ENCODE assay signal across 1 cellular context in the genomic region with DNA sequence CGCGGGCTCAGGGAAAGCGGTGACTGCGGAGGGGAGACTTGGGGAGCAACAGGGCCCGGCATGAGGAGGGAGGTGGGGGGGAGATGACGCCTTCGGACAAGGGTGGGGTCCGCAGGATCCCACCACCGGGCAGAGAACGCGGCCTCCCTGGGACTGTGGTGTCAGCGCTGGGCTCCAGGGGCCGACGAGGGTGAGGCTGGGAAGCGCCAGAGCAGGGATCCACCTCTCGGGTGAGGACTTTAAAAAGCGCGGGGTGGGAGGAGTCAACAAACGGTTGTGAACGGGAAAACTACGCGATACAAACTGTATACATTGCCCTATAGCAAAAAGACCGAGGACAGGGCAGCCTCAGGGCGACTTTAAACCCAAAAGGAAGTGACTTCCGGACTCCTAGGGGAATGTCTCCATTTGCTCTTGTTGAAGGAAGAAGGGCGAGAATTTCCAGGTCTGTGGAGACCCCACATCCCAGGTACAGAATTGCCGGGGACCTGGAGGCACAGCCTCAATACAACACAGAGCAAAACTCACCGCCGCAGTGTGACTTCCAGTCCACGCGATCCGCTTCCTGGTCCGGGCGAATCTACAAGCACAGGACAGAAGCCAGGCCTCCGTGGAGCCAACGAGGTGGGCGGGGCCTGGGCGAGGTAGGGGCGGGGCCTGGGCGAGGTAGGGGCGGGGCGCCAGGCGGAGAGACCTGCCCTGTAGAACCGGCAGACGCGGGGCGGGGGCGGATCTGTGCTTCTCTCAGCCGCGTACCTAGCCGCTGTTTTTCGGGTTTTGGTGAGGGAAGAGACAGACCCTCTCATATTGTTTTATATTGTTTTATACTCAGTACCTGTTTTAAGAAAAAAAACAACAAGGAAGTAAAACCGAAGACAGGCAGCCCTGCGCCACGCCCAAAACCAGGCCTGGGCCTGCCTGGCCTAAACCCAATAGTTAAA.
A peak's percentile ranks its signal among the peaks of the same experiment; 100 is the strongest.
TF ChIP-seq lines count a peak whose summit lies in the region.

A gene (minus strand): TSS at position 588 of the 941 bp plus-strand sequence. CDS start 5,555 bp downstream, outside the sequence.

TF ChIP-seq in HepG2, 621 proteins besides CTCF, POLR2A, EP300 and RAD21 (continued from another document and continues in another):
- TF ChIP-seq, protein P1, sequence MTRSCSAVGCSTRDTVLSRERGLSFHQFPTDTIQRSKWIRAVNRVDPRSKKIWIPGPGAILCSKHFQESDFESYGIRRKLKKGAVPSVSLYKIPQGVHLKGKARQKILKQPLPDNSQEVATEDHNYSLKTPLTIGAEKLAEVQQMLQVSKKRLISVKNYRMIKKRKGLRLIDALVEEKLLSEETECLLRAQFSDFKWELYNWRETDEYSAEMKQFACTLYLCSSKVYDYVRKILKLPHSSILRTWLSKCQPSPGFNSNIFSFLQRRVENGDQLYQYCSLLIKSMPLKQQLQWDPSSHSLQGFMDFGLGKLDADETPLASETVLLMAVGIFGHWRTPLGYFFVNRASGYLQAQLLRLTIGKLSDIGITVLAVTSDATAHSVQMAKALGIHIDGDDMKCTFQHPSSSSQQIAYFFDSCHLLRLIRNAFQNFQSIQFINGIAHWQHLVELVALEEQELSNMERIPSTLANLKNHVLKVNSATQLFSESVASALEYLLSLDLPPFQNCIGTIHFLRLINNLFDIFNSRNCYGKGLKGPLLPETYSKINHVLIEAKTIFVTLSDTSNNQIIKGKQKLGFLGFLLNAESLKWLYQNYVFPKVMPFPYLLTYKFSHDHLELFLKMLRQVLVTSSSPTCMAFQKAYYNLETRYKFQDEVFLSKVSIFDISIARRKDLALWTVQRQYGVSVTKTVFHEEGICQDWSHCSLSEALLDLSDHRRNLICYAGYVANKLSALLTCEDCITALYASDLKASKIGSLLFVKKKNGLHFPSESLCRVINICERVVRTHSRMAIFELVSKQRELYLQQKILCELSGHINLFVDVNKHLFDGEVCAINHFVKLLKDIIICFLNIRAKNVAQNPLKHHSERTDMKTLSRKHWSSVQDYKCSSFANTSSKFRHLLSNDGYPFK (CRISPR knock-in tag; IDR thresholded peaks at IDR 0.05; ENCODE audit: borderline replicate concordance): peak; percentile 32; the same call in 1 of the 2 replicates
- TF ChIP-seq SP1 (IDR thresholded peaks at IDR 0.05): no peak
- TF ChIP-seq SP1 (CRISPR knock-in tag; IDR thresholded peaks at IDR 0.05): peak; percentile 58; the same call in 1 of the 2 replicates
- TF ChIP-seq RBFOX2 (IDR thresholded peaks at IDR 0.05; ENCODE audit: low read depth, low read length): peak; percentile 40; the same call in 1 of the 2 replicates
- peak; percentile 28; the same call in 1 of the 2 replicates for TF ChIP-seq ZC3H4 (CRISPR knock-in tag; IDR thresholded peaks at IDR 0.05; ENCODE audit: borderline replicate concordance)
- TF ChIP-seq, protein P2, sequence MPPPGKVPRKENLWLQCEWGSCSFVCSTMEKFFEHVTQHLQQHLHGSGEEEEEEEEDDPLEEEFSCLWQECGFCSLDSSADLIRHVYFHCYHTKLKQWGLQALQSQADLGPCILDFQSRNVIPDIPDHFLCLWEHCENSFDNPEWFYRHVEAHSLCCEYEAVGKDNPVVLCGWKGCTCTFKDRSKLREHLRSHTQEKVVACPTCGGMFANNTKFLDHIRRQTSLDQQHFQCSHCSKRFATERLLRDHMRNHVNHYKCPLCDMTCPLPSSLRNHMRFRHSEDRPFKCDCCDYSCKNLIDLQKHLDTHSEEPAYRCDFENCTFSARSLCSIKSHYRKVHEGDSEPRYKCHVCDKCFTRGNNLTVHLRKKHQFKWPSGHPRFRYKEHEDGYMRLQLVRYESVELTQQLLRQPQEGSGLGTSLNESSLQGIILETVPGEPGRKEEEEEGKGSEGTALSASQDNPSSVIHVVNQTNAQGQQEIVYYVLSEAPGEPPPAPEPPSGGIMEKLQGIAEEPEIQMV (CRISPR knock-in tag; IDR thresholded peaks at IDR 0.05; ENCODE audit: low read depth): peak; percentile 25; the same call in 1 of the 2 replicates
- no peak for TF ChIP-seq ZFP62 (CRISPR knock-in tag; IDR thresholded peaks at IDR 0.05)
- TF ChIP-seq NONO (IDR thresholded peaks at IDR 0.05): no peak
- TF ChIP-seq NONO (CRISPR knock-in tag; conservative IDR thresholded peaks at IDR 0.05): no peak
- no peak for TF ChIP-seq FOXC1 (CRISPR knock-in tag; IDR thresholded peaks at IDR 0.05; ENCODE audit: borderline replicate concordance)
- TF ChIP-seq, protein P3, sequence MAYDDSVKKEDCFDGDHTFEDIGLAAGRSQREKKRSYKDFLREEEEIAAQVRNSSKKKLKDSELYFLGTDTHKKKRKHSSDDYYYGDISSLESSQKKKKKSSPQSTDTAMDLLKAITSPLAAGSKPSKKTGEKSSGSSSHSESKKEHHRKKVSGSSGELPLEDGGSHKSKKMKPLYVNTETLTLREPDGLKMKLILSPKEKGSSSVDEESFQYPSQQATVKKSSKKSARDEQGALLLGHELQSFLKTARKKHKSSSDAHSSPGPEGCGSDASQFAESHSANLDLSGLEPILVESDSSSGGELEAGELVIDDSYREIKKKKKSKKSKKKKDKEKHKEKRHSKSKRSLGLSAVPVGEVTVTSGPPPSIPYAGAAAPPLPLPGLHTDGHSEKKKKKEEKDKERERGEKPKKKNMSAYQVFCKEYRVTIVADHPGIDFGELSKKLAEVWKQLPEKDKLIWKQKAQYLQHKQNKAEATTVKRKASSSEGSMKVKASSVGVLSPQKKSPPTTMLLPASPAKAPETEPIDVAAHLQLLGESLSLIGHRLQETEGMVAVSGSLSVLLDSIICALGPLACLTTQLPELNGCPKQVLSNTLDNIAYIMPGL (CRISPR knock-in tag; IDR thresholded peaks at IDR 0.05; ENCODE audit: borderline replicate concordance in 1 of 2, low read depth in 1 of 2): peak in 1 of 2 experiments; percentile 22; a peak in 1 of 4 replicates
- TF ChIP-seq NFE2 (CRISPR knock-in tag; IDR thresholded peaks at IDR 0.05): no peak
- TF ChIP-seq, protein P4, sequence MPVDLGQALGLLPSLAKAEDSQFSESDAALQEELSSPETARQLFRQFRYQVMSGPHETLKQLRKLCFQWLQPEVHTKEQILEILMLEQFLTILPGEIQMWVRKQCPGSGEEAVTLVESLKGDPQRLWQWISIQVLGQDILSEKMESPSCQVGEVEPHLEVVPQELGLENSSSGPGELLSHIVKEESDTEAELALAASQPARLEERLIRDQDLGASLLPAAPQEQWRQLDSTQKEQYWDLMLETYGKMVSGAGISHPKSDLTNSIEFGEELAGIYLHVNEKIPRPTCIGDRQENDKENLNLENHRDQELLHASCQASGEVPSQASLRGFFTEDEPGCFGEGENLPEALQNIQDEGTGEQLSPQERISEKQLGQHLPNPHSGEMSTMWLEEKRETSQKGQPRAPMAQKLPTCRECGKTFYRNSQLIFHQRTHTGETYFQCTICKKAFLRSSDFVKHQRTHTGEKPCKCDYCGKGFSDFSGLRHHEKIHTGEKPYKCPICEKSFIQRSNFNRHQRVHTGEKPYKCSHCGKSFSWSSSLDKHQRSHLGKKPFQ (CRISPR knock-in tag; IDR thresholded peaks at IDR 0.05; ENCODE audit: insufficient replicate concordance): no peak
- TF ChIP-seq, protein P5, sequence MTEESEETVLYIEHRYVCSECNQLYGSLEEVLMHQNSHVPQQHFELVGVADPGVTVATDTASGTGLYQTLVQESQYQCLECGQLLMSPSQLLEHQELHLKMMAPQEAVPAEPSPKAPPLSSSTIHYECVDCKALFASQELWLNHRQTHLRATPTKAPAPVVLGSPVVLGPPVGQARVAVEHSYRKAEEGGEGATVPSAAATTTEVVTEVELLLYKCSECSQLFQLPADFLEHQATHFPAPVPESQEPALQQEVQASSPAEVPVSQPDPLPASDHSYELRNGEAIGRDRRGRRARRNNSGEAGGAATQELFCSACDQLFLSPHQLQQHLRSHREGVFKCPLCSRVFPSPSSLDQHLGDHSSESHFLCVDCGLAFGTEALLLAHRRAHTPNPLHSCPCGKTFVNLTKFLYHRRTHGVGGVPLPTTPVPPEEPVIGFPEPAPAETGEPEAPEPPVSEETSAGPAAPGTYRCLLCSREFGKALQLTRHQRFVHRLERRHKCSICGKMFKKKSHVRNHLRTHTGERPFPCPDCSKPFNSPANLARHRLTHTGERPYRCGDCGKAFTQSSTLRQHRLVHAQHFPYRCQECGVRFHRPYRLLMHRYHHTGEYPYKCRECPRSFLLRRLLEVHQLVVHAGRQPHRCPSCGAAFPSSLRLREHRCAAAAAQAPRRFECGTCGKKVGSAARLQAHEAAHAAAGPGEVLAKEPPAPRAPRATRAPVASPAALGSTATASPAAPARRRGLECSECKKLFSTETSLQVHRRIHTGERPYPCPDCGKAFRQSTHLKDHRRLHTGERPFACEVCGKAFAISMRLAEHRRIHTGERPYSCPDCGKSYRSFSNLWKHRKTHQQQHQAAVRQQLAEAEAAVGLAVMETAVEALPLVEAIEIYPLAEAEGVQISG (CRISPR knock-in tag; IDR thresholded peaks at IDR 0.05): peak; percentile 36; the same call in 1 of the 2 replicates
- peak; percentile 70 for TF ChIP-seq CHD2 (IDR thresholded peaks at IDR 0.05; ENCODE audit: low read depth, low read length)
- TF ChIP-seq NR3C1 (CRISPR knock-in tag; IDR thresholded peaks at IDR 0.05): no peak
- TF ChIP-seq KDM2A (CRISPR knock-in tag; IDR thresholded peaks at IDR 0.05; ENCODE audit: borderline replicate concordance, low read depth): peak; percentile 86
- TF ChIP-seq CREB1 (IDR thresholded peaks at IDR 0.05): no peak
- 0 out of 2 replicates have a peak, but pooled peaks have one; percentile 23 for TF ChIP-seq CREB1 (CRISPR knock-in tag; IDR thresholded peaks at IDR 0.05)
- peak; percentile 88 for TF ChIP-seq SRF (IDR thresholded peaks at IDR 0.05; ENCODE audit: low read depth, low read length)
- TF ChIP-seq, protein P6, sequence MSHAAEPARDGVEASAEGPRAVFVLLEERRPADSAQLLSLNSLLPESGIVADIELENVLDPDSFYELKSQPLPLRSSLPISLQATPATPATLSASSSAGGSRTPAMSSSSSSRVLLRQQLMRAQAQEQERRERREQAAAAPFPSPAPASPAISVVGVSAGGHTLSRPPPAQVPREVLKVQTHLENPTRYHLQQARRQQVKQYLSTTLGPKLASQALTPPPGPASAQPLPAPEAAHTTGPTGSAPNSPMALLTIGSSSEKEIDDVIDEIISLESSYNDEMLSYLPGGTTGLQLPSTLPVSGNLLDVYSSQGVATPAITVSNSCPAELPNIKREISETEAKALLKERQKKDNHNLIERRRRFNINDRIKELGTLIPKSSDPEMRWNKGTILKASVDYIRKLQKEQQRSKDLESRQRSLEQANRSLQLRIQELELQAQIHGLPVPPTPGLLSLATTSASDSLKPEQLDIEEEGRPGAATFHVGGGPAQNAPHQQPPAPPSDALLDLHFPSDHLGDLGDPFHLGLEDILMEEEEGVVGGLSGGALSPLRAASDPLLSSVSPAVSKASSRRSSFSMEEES (CRISPR knock-in tag; IDR thresholded peaks at IDR 0.05): 0 out of 2 replicates have a peak, but pooled peaks have one; percentile 5
- TF ChIP-seq SRSF9 (IDR thresholded peaks at IDR 0.05; ENCODE audit: borderline replicate concordance, insufficient read depth, low read depth, low read length, poor library complexity, severe bottlenecking): no peak
- TF ChIP-seq MEF2D (CRISPR knock-in tag; IDR thresholded peaks at IDR 0.05): 0 out of 2 replicates have a peak, but pooled peaks have one; percentile 57
- peak; percentile 29; the same call in 1 of the 2 replicates for TF ChIP-seq ZNF501 (CRISPR knock-in tag; IDR thresholded peaks at IDR 0.05)
- peak; percentile 91 for TF ChIP-seq SIN3B (IDR thresholded peaks at IDR 0.05; ENCODE audit: low read length)
- TF ChIP-seq ARNTL (CRISPR knock-in tag; IDR thresholded peaks at IDR 0.05): 0 out of 2 replicates have a peak, but pooled peaks have one; percentile 12
- TF ChIP-seq TAF15 (IDR thresholded peaks at IDR 0.05; ENCODE audit: low read depth, low read length, poor library complexity, severe bottlenecking): no peak
- TF ChIP-seq MXI1 (IDR thresholded peaks at IDR 0.05; ENCODE audit: borderline replicate concordance, low read depth, low read length): peak; percentile 66; the same call in 2 of the 3 replicates
- TF ChIP-seq, protein P7, sequence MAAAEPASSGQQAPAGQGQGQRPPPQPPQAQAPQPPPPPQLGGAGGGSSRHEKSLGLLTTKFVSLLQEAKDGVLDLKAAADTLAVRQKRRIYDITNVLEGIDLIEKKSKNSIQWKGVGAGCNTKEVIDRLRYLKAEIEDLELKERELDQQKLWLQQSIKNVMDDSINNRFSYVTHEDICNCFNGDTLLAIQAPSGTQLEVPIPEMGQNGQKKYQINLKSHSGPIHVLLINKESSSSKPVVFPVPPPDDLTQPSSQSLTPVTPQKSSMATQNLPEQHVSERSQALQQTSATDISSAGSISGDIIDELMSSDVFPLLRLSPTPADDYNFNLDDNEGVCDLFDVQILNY (CRISPR knock-in tag; conservative IDR thresholded peaks at IDR 0.05): peak; percentile 91
- TF ChIP-seq MIXL1 (CRISPR knock-in tag; IDR thresholded peaks at IDR 0.05): no peak
- TF ChIP-seq SYNCRIP (IDR thresholded peaks at IDR 0.05; ENCODE audit: insufficient read depth, low read depth, low read length): no peak
- TF ChIP-seq RCOR2 (CRISPR knock-in tag; IDR thresholded peaks at IDR 0.05): no peak
- no peak for TF ChIP-seq MTF1 (CRISPR knock-in tag; IDR thresholded peaks at IDR 0.05)
- no peak for TF ChIP-seq ZFP37 (CRISPR knock-in tag; IDR thresholded peaks at IDR 0.05; ENCODE audit: borderline replicate concordance)
- TF ChIP-seq, protein P8, sequence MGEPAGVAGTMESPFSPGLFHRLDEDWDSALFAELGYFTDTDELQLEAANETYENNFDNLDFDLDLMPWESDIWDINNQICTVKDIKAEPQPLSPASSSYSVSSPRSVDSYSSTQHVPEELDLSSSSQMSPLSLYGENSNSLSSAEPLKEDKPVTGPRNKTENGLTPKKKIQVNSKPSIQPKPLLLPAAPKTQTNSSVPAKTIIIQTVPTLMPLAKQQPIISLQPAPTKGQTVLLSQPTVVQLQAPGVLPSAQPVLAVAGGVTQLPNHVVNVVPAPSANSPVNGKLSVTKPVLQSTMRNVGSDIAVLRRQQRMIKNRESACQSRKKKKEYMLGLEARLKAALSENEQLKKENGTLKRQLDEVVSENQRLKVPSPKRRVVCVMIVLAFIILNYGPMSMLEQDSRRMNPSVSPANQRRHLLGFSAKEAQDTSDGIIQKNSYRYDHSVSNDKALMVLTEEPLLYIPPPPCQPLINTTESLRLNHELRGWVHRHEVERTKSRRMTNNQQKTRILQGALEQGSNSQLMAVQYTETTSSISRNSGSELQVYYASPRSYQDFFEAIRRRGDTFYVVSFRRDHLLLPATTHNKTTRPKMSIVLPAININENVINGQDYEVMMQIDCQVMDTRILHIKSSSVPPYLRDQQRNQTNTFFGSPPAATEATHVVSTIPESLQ (CRISPR knock-in tag; conservative IDR thresholded peaks at IDR 0.05): peak; percentile 17; the same call in 1 of the 2 replicates
- TF ChIP-seq ELF3 (CRISPR knock-in tag; IDR thresholded peaks at IDR 0.05): peak; percentile 59; the same call in 1 of the 2 replicates
- TF ChIP-seq MTA1 (CRISPR knock-in tag; IDR thresholded peaks at IDR 0.05; ENCODE audit: borderline replicate concordance): 0 out of 2 replicates have a peak, but pooled peaks have one; percentile 31
- TF ChIP-seq, protein P9, sequence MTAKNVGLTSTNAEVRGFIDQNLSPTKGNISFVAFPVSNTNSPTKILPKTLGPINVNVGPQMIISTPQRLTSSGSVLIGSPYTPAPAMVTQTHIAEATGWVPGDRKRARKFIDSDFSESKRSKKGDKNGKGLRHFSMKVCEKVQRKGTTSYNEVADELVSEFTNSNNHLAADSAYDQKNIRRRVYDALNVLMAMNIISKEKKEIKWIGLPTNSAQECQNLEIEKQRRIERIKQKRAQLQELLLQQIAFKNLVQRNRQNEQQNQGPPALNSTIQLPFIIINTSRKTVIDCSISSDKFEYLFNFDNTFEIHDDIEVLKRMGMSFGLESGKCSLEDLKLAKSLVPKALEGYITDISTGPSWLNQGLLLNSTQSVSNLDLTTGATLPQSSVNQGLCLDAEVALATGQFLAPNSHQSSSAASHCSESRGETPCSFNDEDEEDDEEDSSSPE (CRISPR knock-in tag; IDR thresholded peaks at IDR 0.05): peak; percentile 75
- peak; percentile 49; the same call in 1 of the 2 replicates for TF ChIP-seq MYC (CRISPR knock-in tag; IDR thresholded peaks at IDR 0.05; ENCODE audit: borderline replicate concordance)
- TF ChIP-seq POGZ (CRISPR knock-in tag; IDR thresholded peaks at IDR 0.05): no peak
- peak; percentile 82 for TF ChIP-seq ELF1 (CRISPR knock-in tag; IDR thresholded peaks at IDR 0.05)
